Comparison of ENCODE assay signal across 20 cellular contexts in genomic region chr4:185660340-185660739, GRCh38.
"Had no signal": no experiment of that assay in that cellular context is flagged by ENCODE, and none has a peak within 500 bp of the region (broad histone marks: within the 10 kb centered on the region; RNA-seq: fewer than 3 reads in every experiment).

No MANE protein-coding gene starts in this region.

- DNase-seq: KBM-7, MV-4-11, NCI-H1048, NCI-H1105, NCI-H1417, NCI-H1436 treated with DMSO at 0.1 percent for 48 hours, NCI-H1694 treated with DMSO at 0.1 percent for 48 hours, NCI-H2029, NCI-H2081 treated with DMSO at 0.1 percent for 48 hours, NCI-H2171, NCI-H226, NCI-H446, NCI-H510A, NCI-H524 treated with DMSO at 0.1 percent for 48 hours, NCI-H69, NCI-H774, RPMI8226, SHP77 treated with DMSO at 0.1 percent for 48 hours, SJCRH30 had no signal

- H3K4me3 ChIP-seq: SJCRH30, SK-N-MC had no signal

- H3K4me1 ChIP-seq: SJCRH30 had no signal

- H3K9me3 ChIP-seq: SJCRH30 had no signal

- H3K27me3 ChIP-seq: SJCRH30 had no signal

- H3K27ac ChIP-seq: SJCRH30, SK-N-MC had no signal

- H3K36me3 ChIP-seq: SJCRH30 had no signal
